In the genomic region with DNA sequence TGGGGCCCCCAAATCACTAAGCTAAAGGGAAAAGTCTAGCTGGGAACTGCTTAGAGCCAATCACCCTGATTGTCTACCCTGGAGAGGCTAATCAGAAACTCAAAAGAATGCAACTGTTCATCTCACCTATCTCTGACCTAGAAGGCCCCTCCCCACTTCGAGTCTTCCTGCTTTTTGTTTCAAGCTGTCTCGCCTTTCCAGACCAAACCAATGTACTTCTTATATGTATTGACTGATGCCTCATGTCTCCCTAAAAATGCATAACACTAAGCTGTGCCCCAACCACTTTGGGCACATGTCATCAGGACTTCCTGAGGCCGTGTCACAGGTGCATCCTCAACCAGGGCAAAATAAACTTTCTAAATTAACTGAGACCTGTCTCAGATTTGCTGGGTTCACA, we compare ENCODE assay signal across 1 cellular context.
TF ChIP-seq lines count a peak whose summit lies in the region.

No MANE protein-coding gene starts in this region.

TF ChIP-seq in GM23338, 12 proteins besides CTCF, POLR2A, EP300 and RAD21 (continued from another document):
- TF ChIP-seq, protein P1, sequence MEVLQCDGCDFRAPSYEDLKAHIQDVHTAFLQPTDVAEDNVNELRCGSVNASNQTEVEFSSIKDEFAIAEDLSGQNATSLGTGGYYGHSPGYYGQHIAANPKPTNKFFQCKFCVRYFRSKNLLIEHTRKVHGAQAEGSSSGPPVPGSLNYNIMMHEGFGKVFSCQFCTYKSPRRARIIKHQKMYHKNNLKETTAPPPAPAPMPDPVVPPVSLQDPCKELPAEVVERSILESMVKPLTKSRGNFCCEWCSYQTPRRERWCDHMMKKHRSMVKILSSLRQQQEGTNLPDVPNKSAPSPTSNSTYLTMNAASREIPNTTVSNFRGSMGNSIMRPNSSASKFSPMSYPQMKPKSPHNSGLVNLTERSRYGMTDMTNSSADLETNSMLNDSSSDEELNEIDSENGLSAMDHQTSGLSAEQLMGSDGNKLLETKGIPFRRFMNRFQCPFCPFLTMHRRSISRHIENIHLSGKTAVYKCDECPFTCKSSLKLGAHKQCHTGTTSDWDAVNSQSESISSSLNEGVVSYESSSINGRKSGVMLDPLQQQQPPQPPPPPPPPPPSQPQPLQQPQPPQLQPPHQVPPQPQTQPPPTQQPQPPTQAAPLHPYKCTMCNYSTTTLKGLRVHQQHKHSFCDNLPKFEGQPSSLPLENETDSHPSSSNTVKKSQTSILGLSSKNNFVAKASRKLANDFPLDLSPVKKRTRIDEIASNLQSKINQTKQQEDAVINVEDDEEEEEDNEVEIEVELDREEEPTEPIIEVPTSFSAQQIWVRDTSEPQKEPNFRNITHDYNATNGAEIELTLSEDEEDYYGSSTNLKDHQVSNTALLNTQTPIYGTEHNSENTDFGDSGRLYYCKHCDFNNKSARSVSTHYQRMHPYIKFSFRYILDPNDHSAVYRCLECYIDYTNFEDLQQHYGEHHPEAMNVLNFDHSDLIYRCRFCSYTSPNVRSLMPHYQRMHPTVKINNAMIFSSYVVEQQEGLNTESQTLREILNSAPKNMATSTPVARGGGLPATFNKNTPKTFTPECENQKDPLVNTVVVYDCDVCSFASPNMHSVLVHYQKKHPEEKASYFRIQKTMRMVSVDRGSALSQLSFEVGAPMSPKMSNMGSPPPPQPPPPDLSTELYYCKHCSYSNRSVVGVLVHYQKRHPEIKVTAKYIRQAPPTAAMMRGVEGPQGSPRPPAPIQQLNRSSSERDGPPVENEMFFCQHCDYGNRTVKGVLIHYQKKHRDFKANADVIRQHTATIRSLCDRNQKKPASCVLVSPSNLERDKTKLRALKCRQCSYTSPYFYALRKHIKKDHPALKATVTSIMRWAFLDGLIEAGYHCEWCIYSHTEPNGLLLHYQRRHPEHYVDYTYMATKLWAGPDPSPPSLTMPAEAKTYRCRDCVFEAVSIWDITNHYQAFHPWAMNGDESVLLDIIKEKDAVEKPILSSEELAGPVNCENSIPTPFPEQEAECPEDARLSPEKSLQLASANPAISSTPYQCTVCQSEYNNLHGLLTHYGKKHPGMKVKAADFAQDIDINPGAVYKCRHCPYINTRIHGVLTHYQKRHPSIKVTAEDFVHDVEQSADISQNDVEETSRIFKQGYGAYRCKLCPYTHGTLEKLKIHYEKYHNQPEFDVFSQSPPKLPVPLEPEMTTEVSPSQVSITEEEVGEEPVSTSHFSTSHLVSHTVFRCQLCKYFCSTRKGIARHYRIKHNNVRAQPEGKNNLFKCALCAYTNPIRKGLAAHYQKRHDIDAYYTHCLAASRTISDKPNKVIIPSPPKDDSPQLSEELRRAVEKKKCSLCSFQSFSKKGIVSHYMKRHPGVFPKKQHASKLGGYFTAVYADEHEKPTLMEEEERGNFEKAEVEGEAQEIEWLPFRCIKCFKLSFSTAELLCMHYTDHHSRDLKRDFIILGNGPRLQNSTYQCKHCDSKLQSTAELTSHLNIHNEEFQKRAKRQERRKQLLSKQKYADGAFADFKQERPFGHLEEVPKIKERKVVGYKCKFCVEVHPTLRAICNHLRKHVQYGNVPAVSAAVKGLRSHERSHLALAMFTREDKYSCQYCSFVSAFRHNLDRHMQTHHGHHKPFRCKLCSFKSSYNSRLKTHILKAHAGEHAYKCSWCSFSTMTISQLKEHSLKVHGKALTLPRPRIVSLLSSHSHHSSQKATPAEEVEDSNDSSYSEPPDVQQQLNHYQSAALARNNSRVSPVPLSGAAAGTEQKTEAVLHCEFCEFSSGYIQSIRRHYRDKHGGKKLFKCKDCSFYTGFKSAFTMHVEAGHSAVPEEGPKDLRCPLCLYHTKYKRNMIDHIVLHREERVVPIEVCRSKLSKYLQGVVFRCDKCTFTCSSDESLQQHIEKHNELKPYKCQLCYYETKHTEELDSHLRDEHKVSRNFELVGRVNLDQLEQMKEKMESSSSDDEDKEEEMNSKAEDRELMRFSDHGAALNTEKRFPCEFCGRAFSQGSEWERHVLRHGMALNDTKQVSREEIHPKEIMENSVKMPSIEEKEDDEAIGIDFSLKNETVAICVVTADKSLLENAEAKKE (CRISPR knock-in tag; IDR thresholded peaks at IDR 0.05): 0 out of 2 replicates have a peak, but pooled peaks have one; percentile 27
- TF ChIP-seq CREB1 (CRISPR knock-in tag; IDR thresholded peaks at IDR 0.05; ENCODE audit: low read depth) (no peak), NANOG (IDR thresholded peaks at IDR 0.05; ENCODE audit: borderline replicate concordance) (peak; percentile 50; the same call in 1 of the 2 replicates), ZNF331 (CRISPR knock-in tag; IDR thresholded peaks at IDR 0.05; ENCODE audit: low read depth) (no peak)
